In genomic region chr1:154664331-154664730, GRCh38 we compare ENCODE assay signal across 30 cellular contexts.
"Had no signal": no experiment of that assay in that cellular context is flagged by ENCODE, and none has a peak within 500 bp of the region (broad histone marks: within the 10 kb centered on the region; RNA-seq: fewer than 3 reads in every experiment).

No MANE protein-coding gene starts in this region.

- H3K36me3 Mint-ChIP-seq: activated CD8-positive, alpha-beta memory T cell treated with anti-CD3 and anti-CD28 coated beads, Interleukin-2, amount 10 ng/mL, durations not matched to agents 7 days and 5 days; activated naive CD4-positive, alpha-beta T cell treated with anti-CD3 and anti-CD28 coated beads, Interleukin-2, amount 50 U/mL, for 24 hours; activated naive CD8-positive, alpha-beta T cell treated with anti-CD3 and anti-CD28 coated beads, Interleukin-2, amount 10 ng/mL, durations not matched to agents 7 days and 5 days; T-cell had no signal

- H3K27ac ChIP-seq: body of pancreas, KMS-11, Peyer's patch, SJSA1, WERI-Rb-1 had no signal

- DNase-seq: activated CD4-positive, alpha-beta memory T cell treated with anti-CD3 and anti-CD28 coated beads, Interleukin-2, amount 10 ng/mL, durations not matched to agents 7 days and 5 days; activated CD4-positive, alpha-beta T cell treated with anti-CD3 and anti-CD28 coated beads for 1 hour; activated CD4-positive, alpha-beta T cell treated with anti-CD3 and anti-CD28 coated beads for 48 hours; activated CD4-positive, CD25-positive, alpha-beta regulatory T cell; activated CD8-positive, alpha-beta memory T cell treated with anti-CD3 and anti-CD28 coated beads for 24 hours; activated CD8-positive, alpha-beta memory T cell treated with anti-CD3 and anti-CD28 coated beads, Interleukin-2, amount 10 ng/mL, durations not matched to agents 7 days and 5 days; activated CD8-positive, alpha-beta memory T cell treated with anti-CD3 and anti-CD28 coated beads, Interleukin-2, amount 50 U/mL, for 48 hours; activated effector memory CD4-positive, alpha-beta T cell treated with Interleukin-2 at 50 U/mL for 16 hours; activated naive CD8-positive, alpha-beta T cell treated with anti-CD3 and anti-CD28 coated beads, Interleukin-2, amount 10 ng/mL, durations not matched to agents 7 days and 5 days; activated T-cell treated with anti-CD3 and anti-CD28 coated beads, Interleukin-2, amount 50 U/mL, for 48 hours; body of pancreas; NCI-H1105; NCI-H1417 treated with DMSO at 0.1 percent for 48 hours; NCI-H1930; NCI-H2081 treated with DMSO at 0.1 percent for 48 hours; NCI-H226; NCI-H69; NK-92 treated with Interleukin-12 subunit alpha and Interleukin-12 subunit beta, amount 100 ng/mL, for 24 hours; PC-3; Peyer's patch; RPMI8226; SHP77 treated with DMSO at 0.1 percent for 48 hours; T-cell; T-helper 17 cell; T-helper 9 cell; WERI-Rb-1 had no signal

- H3K36me3 ChIP-seq: Peyer's patch, SJSA1, WERI-Rb-1 had no signal

- H3K27ac Mint-ChIP-seq: activated CD4-positive, alpha-beta memory T cell treated with anti-CD3 and anti-CD28 coated beads, Interleukin-2, amount 10 ng/mL, durations not matched to agents 7 days and 5 days; activated CD8-positive, alpha-beta memory T cell treated with anti-CD3 and anti-CD28 coated beads, Interleukin-2, amount 10 ng/mL, durations not matched to agents 7 days and 5 days; activated naive CD4-positive, alpha-beta T cell treated with anti-CD3 and anti-CD28 coated beads, Interleukin-2, amount 50 U/mL, for 24 hours; activated naive CD8-positive, alpha-beta T cell treated with anti-CD3 and anti-CD28 coated beads, Interleukin-2, amount 10 ng/mL, durations not matched to agents 7 days and 5 days; T-cell; T-helper 17 cell had no signal

- H3K4me1 ChIP-seq: body of pancreas, Peyer's patch, SJSA1 had no signal

- H3K27me3 ChIP-seq: body of pancreas, Peyer's patch had no signal

- H3K9me3 ChIP-seq: body of pancreas, Peyer's patch, SJSA1, SK-N-SH had no signal

- H3K9me3 Mint-ChIP-seq: activated CD4-positive, alpha-beta memory T cell treated with anti-CD3 and anti-CD28 coated beads, Interleukin-2, amount 10 ng/mL, durations not matched to agents 7 days and 5 days; activated naive CD4-positive, alpha-beta T cell treated with anti-CD3 and anti-CD28 coated beads, Interleukin-2, amount 50 U/mL, for 24 hours; activated naive CD8-positive, alpha-beta T cell treated with anti-CD3 and anti-CD28 coated beads, Interleukin-2, amount 10 ng/mL, durations not matched to agents 7 days and 5 days; T-cell had no signal

- H3K4me1 Mint-ChIP-seq: activated CD8-positive, alpha-beta memory T cell treated with anti-CD3 and anti-CD28 coated beads, Interleukin-2, amount 10 ng/mL, durations not matched to agents 7 days and 5 days; activated naive CD4-positive, alpha-beta T cell treated with anti-CD3 and anti-CD28 coated beads, Interleukin-2, amount 50 U/mL, for 24 hours; T-cell; T-helper 17 cell had no signal

- H3K4me3 ChIP-seq: body of pancreas, Peyer's patch, SJSA1 had no signal

- H3K4me3 Mint-ChIP-seq: activated CD4-positive, alpha-beta memory T cell treated with anti-CD3 and anti-CD28 coated beads, Interleukin-2, amount 10 ng/mL, durations not matched to agents 7 days and 5 days; activated CD8-positive, alpha-beta memory T cell treated with anti-CD3 and anti-CD28 coated beads, Interleukin-2, amount 10 ng/mL, durations not matched to agents 7 days and 5 days; activated naive CD4-positive, alpha-beta T cell treated with anti-CD3 and anti-CD28 coated beads, Interleukin-2, amount 50 U/mL, for 24 hours; activated naive CD8-positive, alpha-beta T cell treated with anti-CD3 and anti-CD28 coated beads, Interleukin-2, amount 10 ng/mL, durations not matched to agents 7 days and 5 days; T-cell; T-helper 17 cell had no signal
